ENCODE assay signal across 8 cellular contexts in genomic region chr1:40782371-40782956, GRCh38. TPM values are rescaled to one million over a fixed set of nuclear protein-coding genes. Genes with fewer than 3 reads are reported as not detected.
DNase-seq lines count a peak whose midpoint lies in the region; FAIRE-seq and TF ChIP-seq lines count a peak whose summit lies in the region.

No MANE protein-coding gene starts in this region.

- H3K36me3 ChIP-seq in WERI-Rb-1 (no peaks in the 10 kb centered on the region), iPS-15b (ENCODE audit: control insufficient read depth, insufficient read depth, low read length) (no peaks in the 10 kb centered on the region), small intestine (ENCODE audit: control insufficient read depth in 2 of 2, insufficient read depth in 2 of 2, low read length in 2 of 2) (peaks cover 0 to 2% of the 10 kb centered on the region in 2 donors)

- H3K27me3 ChIP-seq in WERI-Rb-1 (ENCODE audit: insufficient read depth, low read depth, severe bottlenecking) (peaks cover 12% of the 10 kb centered on the region), iPS-15b (ENCODE audit: control insufficient read depth, insufficient read depth, low read length) (peaks cover 42% of the 10 kb centered on the region), small intestine (ENCODE audit: control insufficient read depth in 2 of 2, insufficient read depth in 2 of 2, low read length in 2 of 2) (peaks cover 0 to 2% of the 10 kb centered on the region in 2 donors)

- H3K27ac ChIP-seq in WERI-Rb-1 (no peak overlapping the region), small intestine (ENCODE audit: low read depth in 1 of 2, low read length in 1 of 2) (no peak overlapping the region)

- H3K4me1 ChIP-seq in iPS-15b (ENCODE audit: control insufficient read depth, insufficient read depth, low read length) (peaks cover 4% of the 10 kb centered on the region), small intestine (ENCODE audit: control insufficient read depth in 2 of 2, insufficient read depth in 1 of 2, low read depth in 1 of 2, low read length in 1 of 2) (peaks cover 0 to 3% of the 10 kb centered on the region in 2 donors)

- TF ChIP-seq CTCF in WERI-Rb-1 (IDR thresholded peaks at IDR 0.05; ENCODE audit: low read depth, low read length), result peak; percentile 57
- TF ChIP-seq CTCF in GM10266 (IDR thresholded peaks at IDR 0.05; ENCODE audit: control insufficient read depth, insufficient read depth, low read depth, missing control alignments), result no peak

- DNase-seq in NCI-H1105 treated with DMSO at 0.1 percent for 48 hours (lab: John Stamatoyannopoulos, UW) (peak; percentile 21), NCI-H1105 (lab: John Stamatoyannopoulos, UW) (no peak), WERI-Rb-1 (peak; percentile 59), small intestine (peak; percentile 37), GM10266 (ENCODE audit: extremely low spot score) (no peak), Kasumi-1 (lab: John Stamatoyannopoulos, UW) (no peak)
- DNase-seq in activated CD8-positive, alpha-beta memory T cell treated with anti-CD3 and anti-CD28 coated beads, Interleukin-2, amount 50 U/mL, for 48 hours, result no peak

- 9 to 24% (median 20%) methylated on average over 17 to 20 of the region's 20 CpGs for WGBS in small intestine, 3 donors

- no peak overlapping the region for H3K9ac ChIP-seq in iPS-15b (ENCODE audit: low read depth, low read length)

- no peak for FAIRE-seq in small intestine (lab: Jason Lieb, UNC)

- H3K9me3 ChIP-seq in WERI-Rb-1 (ENCODE audit: severe bottlenecking), result peaks cover under 1% of the 10 kb centered on the region
- H3K9me3 ChIP-seq in iPS-15b (ENCODE audit: control insufficient read depth, insufficient read depth, low read length), result no peaks in the 10 kb centered on the region
- H3K9me3 ChIP-seq in small intestine (ENCODE audit: control insufficient read depth, low read depth), result no peaks in the 10 kb centered on the region

- H3K4me3 ChIP-seq in WERI-Rb-1 (ENCODE audit: low read depth, low read length), result peak overlapping the region; percentile 37
- H3K4me3 ChIP-seq in iPS-15b (ENCODE audit: low read depth, low read length), result peak overlapping the region; percentile 77
- peak overlapping the region in 1 of 2 donors; percentile 21 for H3K4me3 ChIP-seq in small intestine (ENCODE audit: low read depth in 1 of 2, low read length in 2 of 2)

RNA-seq across cellular contexts. Expression of gene KCNQ4, which starts 1.1 kb away (rescaled TPM):
- polyA plus RNA-seq in small intestine, result 1 to 10 TPM in 2 of 3 donors, under 1 TPM in 1; 0.45 to 1.9 (median 1.4) TPM

Comparison
In these comparisons a context has a peak if more than half of its experiments do, and no peak if none do; other contexts are left out.
1. DNase-seq: peak in NCI-H1105 treated with DMSO at 0.1 percent for 48 hours (single experiment), WERI-Rb-1 (single experiment) and small intestine (single experiment); none in NCI-H1105 (single experiment), activated CD8-positive, alpha-beta memory T cell treated with anti-CD3 and anti-CD28 coated beads, Interleukin-2, amount 50 U/mL, for 48 hours (single experiment), GM10266 (single experiment) and Kasumi-1 (0 of 2).